Comparison of ENCODE assay signal across 8 cellular contexts in the genomic region with DNA sequence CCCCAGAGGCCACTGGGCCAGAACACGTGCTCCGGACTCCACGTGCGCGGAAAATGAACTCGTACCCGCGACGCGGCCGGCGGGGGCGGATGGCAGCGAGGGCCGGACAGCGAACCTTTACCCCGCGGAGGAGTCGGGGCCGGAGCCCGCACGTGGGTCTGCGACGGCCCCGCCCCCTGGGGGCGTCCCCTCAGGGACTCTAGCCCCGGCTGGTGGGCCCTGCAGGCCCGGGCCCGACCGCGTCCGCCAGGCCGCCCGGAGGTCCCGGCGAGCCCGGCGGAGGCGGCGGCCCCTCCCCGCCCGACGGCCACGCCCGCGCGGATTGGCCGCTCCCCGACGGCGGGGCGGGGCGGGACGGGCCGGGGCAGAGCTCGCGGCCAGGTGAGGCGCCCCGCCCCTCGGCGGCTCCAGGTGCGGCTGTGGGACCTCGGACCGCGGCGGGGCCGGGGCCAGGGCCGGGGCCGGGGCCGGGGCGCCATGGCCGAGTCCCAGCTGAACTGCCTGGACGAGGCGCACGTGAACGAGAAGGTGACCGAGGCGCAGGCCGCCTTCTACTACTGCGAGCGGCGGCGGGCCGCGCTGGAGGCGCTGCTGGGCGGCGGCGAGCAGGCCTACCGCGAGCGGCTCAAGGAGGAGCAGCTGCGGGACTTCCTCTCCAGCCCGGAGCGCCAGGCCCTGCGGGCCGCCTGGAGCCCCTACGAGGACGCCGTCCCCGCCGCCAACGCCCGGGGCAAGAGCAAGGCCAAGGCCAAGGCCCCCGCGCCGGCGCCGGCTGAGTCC. TPM values are rescaled to one million over a fixed set of nuclear protein-coding genes. Genes with fewer than 3 reads are reported as not detected.
DNase-seq lines count a peak whose midpoint lies in the region; ATAC-seq, FAIRE-seq and TF ChIP-seq lines count a peak whose summit lies in the region.

Gene FAM83F, plus strand, starts transcription at position 389 of the 780 bp plus-strand sequence. Its CDS starts 89 bp downstream, at position 478.

- H3K27me3 Mint-ChIP-seq in activated CD8-positive, alpha-beta T cell treated with anti-CD3 and anti-CD28 coated beads, Interleukin-2, amount 10 ng/mL, durations not matched to agents 7 days and 5 days (ENCODE audit: low read depth): peaks cover 41% of the 10 kb centered on the region

- H3K9me3 ChIP-seq in gastroesophageal sphincter (no peaks in the 10 kb centered on the region), small intestine (ENCODE audit: control insufficient read depth, low read depth) (no peaks in the 10 kb centered on the region)

- H3K27ac ChIP-seq in gastroesophageal sphincter (peak within 1 kb of the TSS in 3 of 4 donors; percentile 65 to 69 (median 67)), small intestine (ENCODE audit: low read depth in 1 of 2, low read length in 1 of 2) (peak within 1 kb of the TSS; percentile 64 to 90)

- H3K9me3 Mint-ChIP-seq in activated CD8-positive, alpha-beta T cell treated with anti-CD3 and anti-CD28 coated beads, Interleukin-2, amount 10 ng/mL, durations not matched to agents 7 days and 5 days (ENCODE audit: insufficient read depth): no peaks in the 10 kb centered on the region

- POLR2A ChIA-PET in activated CD8-positive, alpha-beta T cell treated with anti-CD3 and anti-CD28 coated beads, Interleukin-2, amount 10 ng/mL, durations not matched to agents 7 days and 5 days (lab: Charles Lee): interaction anchor here (1.0 to 1.9 kb wide), 4 partner anchors 11 to 675 kb away, joined by 3 to 7 read pairs (median 4); no protein-coding TSS in a partner anchor

- CTCF ChIA-PET in activated CD8-positive, alpha-beta T cell treated with anti-CD3 and anti-CD28 coated beads, Interleukin-2, amount 10 ng/mL, durations not matched to agents 7 days and 5 days (lab: Charles Lee): interaction anchor here (1.0 to 2.1 kb wide), 5 partner anchors 21 to 353 kb away, joined by 3 to 7 read pairs (median 3); no protein-coding TSS in a partner anchor

- FAIRE-seq in small intestine (lab: Jason Lieb, UNC): no peak

- H3K27ac Mint-ChIP-seq in activated CD8-positive, alpha-beta T cell treated with anti-CD3 and anti-CD28 coated beads, Interleukin-2, amount 10 ng/mL, durations not matched to agents 7 days and 5 days: no peak within 1 kb of the TSS

- peaks cover 6% of the 10 kb centered on the region for H3K4me1 Mint-ChIP-seq in activated CD8-positive, alpha-beta T cell treated with anti-CD3 and anti-CD28 coated beads, Interleukin-2, amount 10 ng/mL, durations not matched to agents 7 days and 5 days (ENCODE audit: low read depth)

- H3K4me3 ChIP-seq in LNCaP clone FGC (ENCODE audit: low read depth, low read length) (peak within 1 kb of the TSS; percentile 73), gastroesophageal sphincter (peak within 1 kb of the TSS in 1 of 2 donors; percentile 30), small intestine (ENCODE audit: low read depth in 1 of 2, low read length in 2 of 2) (peak within 1 kb of the TSS; percentile 69 to 84)

- WGBS in gastroesophageal sphincter (ENCODE audit: low coverage in 1 of 2), 2 donors: no CpG with 5 or more reads among the region's 109 CpGs
- WGBS in small intestine, 3 donors: 2 to 4% (median 3%) methylated on average over 63 to 109 of the region's 109 CpGs

- H3K4me3 Mint-ChIP-seq in activated CD8-positive, alpha-beta T cell treated with anti-CD3 and anti-CD28 coated beads, Interleukin-2, amount 10 ng/mL, durations not matched to agents 7 days and 5 days: peak within 1 kb of the TSS; percentile 6

- no peaks in the 10 kb centered on the region for H3K36me3 Mint-ChIP-seq in activated CD8-positive, alpha-beta T cell treated with anti-CD3 and anti-CD28 coated beads, Interleukin-2, amount 10 ng/mL, durations not matched to agents 7 days and 5 days (ENCODE audit: low read depth)

- TF ChIP-seq POLR2A in gastroesophageal sphincter (IDR thresholded peaks at IDR 0.05): no peak

- no peak for TF ChIP-seq CTCF in LNCaP clone FGC (IDR thresholded peaks at IDR 0.05; ENCODE audit: control insufficient read depth, extremely low read depth, insufficient read depth)
- no peak for TF ChIP-seq CTCF in gastroesophageal sphincter (IDR thresholded peaks at IDR 0.05)

- ATAC-seq in activated CD8-positive, alpha-beta T cell treated with anti-CD3 and anti-CD28 coated beads, Interleukin-2, amount 10 ng/mL, durations not matched to agents 7 days and 5 days: peak; percentile 73
- ATAC-seq in gastroesophageal sphincter (peak; percentile 39), HG03520 (IDR thresholded peaks at IDR 0.05; ENCODE audit: unreplicated experiment) (no peak), HG03342 (IDR thresholded peaks at IDR 0.05; ENCODE audit: unreplicated experiment) (no peak), HG03108 (IDR thresholded peaks at IDR 0.05; ENCODE audit: unreplicated experiment) (no peak)

- DNase-seq in LNCaP clone FGC (ENCODE audit: low read depth) (no peak), small intestine (peak; percentile 81), NCI-H2107 (lab: John Stamatoyannopoulos, UW) (no peak)
- DNase-seq in activated CD8-positive, alpha-beta T cell treated with anti-CD3 and anti-CD28 coated beads, Interleukin-2, amount 10 ng/mL, durations not matched to agents 7 days and 5 days: no peak

- no peaks in the 10 kb centered on the region for H3K36me3 ChIP-seq in gastroesophageal sphincter
- H3K36me3 ChIP-seq in small intestine (ENCODE audit: control insufficient read depth in 2 of 2, insufficient read depth in 2 of 2, low read length in 2 of 2): no peaks in the 10 kb centered on the region

- no peak for TF ChIP-seq EP300 in gastroesophageal sphincter (IDR thresholded peaks at IDR 0.05)

- H3K4me1 ChIP-seq in gastroesophageal sphincter: peaks cover 0 to 25% (median 3%) of the 10 kb centered on the region in 3 donors
- peaks cover 5 to 6% of the 10 kb centered on the region in 2 donors for H3K4me1 ChIP-seq in small intestine (ENCODE audit: control insufficient read depth in 2 of 2, insufficient read depth in 1 of 2, low read depth in 1 of 2, low read length in 1 of 2)

- peaks cover 66% of the 10 kb centered on the region for H3K27me3 ChIP-seq in gastroesophageal sphincter
- H3K27me3 ChIP-seq in small intestine (ENCODE audit: control insufficient read depth in 2 of 2, insufficient read depth in 2 of 2, low read length in 2 of 2): peaks cover 0 to 2% of the 10 kb centered on the region in 2 donors

RNA-seq across cellular contexts. Expression of gene FAM83F, which starts in this region (rescaled TPM):
- total RNA-seq in activated CD8-positive, alpha-beta T cell treated with anti-CD3 and anti-CD28 coated beads, Interleukin-2, amount 10 ng/mL, durations not matched to agents 7 days and 5 days: under 1 TPM; 0.03 to 0.11 TPM
- 1 to 10 TPM in 2 of 4 donors, under 1 TPM in 2; 0.46 to 4.2 (median 0.81) TPM for total RNA-seq in gastroesophageal sphincter
- 10 to 100 TPM in 2 of 3 donors, 1 to 10 TPM in 1; 8.5 to 17.4 (median 10.5) TPM for polyA plus RNA-seq in small intestine

Comparison
In these comparisons a context has a peak if more than half of its experiments do, and no peak if none do; other contexts are left out.
1. Peak in ATAC-seq in activated CD8-positive, alpha-beta T cell treated with anti-CD3 and anti-CD28 coated beads, Interleukin-2, amount 10 ng/mL, durations not matched to agents 7 days and 5 days; RNA of the gene not detected or under 1 TPM.